Comparison of ENCODE assay signal across 1 cellular context in the genomic region with DNA sequence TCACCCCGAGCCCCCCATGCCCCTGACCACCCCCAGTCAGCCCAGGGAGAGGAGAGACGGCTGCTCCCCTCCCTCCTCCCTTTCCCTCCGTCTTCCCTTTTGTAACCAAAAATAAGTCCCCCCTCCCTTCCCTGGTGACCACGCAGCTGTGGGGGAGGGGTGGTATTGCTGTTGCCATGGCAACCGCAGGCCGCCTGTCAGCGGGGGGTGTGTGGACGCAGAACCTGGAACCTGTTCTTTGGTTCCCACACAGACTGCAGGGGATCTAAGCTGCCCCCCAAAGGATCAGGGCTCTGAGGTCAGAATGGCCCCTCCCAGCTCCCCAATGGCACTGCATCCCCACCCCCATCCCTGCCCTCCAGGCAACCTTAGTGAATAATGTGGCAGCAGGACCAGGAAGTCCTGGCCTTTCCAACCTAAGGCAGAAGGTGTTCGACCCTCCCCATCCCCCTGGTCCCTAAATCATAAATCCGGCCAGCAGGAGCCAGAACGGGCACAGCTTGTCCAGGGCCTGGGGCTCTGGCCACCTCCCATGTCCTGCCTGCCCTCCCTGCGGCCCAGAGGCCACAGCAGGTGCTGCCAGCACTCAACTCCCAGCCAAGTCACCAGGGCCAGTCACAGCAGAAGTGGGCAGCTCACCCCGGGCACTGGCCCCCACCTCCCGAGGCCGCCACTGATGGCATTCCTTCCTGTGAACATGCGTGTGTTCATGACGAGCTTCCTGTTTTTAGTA.
TF ChIP-seq lines count a peak whose summit lies in the region.

No MANE protein-coding gene starts in this region.

TF ChIP-seq in HepG2, 621 proteins besides CTCF, POLR2A, EP300 and RAD21 (continued from another document):
- TF ChIP-seq, protein P1, sequence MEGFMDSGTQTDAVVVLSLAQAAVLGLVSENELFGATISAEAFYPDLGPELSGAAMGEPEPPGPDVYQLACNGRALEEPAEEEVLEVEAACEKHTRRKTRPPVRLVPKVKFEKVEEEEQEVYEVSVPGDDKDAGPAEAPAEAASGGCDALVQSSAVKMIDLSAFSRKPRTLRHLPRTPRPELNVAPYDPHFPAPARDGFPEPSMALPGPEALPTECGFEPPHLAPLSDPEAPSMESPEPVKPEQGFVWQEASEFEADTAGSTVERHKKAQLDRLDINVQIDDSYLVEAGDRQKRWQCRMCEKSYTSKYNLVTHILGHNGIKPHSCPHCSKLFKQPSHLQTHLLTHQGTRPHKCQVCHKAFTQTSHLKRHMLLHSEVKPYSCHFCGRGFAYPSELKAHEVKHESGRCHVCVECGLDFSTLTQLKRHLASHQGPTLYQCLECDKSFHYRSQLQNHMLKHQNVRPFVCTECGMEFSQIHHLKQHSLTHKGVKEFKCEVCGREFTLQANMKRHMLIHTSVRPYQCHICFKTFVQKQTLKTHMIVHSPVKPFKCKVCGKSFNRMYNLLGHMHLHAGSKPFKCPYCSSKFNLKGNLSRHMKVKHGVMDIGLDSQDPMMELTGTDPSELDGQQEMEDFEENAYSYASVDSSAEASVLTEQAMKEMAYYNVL (CRISPR knock-in tag; IDR thresholded peaks at IDR 0.05; ENCODE audit: borderline replicate concordance), result no peak
- TF ChIP-seq, protein P2, sequence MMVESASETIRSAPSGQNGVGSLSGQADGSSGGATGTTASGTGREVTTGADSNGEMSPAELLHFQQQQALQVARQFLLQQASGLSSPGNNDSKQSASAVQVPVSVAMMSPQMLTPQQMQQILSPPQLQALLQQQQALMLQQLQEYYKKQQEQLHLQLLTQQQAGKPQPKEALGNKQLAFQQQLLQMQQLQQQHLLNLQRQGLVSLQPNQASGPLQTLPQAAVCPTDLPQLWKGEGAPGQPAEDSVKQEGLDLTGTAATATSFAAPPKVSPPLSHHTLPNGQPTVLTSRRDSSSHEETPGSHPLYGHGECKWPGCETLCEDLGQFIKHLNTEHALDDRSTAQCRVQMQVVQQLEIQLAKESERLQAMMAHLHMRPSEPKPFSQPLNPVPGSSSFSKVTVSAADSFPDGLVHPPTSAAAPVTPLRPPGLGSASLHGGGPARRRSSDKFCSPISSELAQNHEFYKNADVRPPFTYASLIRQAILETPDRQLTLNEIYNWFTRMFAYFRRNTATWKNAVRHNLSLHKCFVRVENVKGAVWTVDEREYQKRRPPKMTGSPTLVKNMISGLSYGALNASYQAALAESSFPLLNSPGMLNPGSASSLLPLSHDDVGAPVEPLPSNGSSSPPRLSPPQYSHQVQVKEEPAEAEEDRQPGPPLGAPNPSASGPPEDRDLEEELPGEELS (CRISPR knock-in tag; IDR thresholded peaks at IDR 0.05), result no peak
- TF ChIP-seq ATAD3A (CRISPR knock-in tag; IDR thresholded peaks at IDR 0.05), result no peak
- no peak for TF ChIP-seq TP53 (CRISPR knock-in tag; conservative IDR thresholded peaks at IDR 0.05)
- no peak for TF ChIP-seq SSRP1 (CRISPR knock-in tag; IDR thresholded peaks at IDR 0.05)
- no peak for TF ChIP-seq ZSCAN25 (CRISPR knock-in tag; IDR thresholded peaks at IDR 0.05)
